8 cellular contexts compared by ENCODE assay signal in the genomic region with DNA sequence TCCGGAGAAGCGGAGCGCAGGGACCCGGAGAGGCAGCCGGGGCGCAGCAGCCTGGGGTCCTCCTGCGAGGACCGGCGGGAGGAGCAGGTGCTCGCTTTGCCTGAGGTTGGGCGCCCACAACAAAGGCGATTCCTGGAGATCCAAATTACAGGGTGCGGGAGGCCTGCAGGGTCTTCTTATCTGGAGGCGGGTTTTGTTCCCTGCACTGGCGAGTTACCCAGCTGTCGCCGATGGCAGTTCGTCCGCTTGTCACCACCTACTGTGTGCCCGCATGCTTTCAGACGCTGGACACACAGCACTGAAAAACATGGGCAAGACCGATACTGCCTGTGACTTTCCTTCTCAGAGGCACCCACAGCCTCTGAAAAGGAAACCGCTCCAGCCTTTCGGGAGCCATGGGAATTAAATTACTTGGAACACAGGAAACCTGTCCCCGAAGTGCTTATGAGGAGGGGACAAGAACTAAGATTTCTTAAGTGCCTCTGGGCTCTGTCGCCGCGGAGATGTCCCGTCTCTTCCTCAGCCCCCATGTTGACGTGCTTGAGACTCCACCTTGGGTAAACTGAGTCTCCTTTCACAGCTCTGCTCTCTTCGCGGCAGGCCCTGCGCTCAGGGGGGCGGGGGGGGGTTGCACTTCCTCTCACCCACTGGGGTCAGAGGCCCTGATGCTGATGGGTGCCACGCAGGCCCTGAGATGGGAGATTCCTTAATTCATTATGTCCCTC. TPM values are rescaled to one million over a fixed set of nuclear protein-coding genes. Genes with fewer than 3 reads are reported as not detected.
DNase-seq lines count a peak whose midpoint lies in the region; ATAC-seq and TF ChIP-seq lines count a peak whose summit lies in the region.

No MANE protein-coding gene starts in this region.

- ATAC-seq in Panc1 (no peak), GM21367 (IDR thresholded peaks at IDR 0.05; ENCODE audit: unreplicated experiment) (no peak)

- TF ChIP-seq CTCF in Panc1 (IDR thresholded peaks at IDR 0.05) (no peak), fibroblast of mammary gland (conservative IDR thresholded peaks at IDR 0.05; ENCODE audit: control insufficient read depth, insufficient read depth, low read depth, low read length) (no peak)

- POLR2A ChIA-PET in Panc1 (lab: Charles Lee): interaction anchor here (0.7 kb wide), 1 partner anchor 106 kb away, joined by 4 read pairs; no protein-coding TSS in a partner anchor

- H3K4me3 ChIP-seq in GM08714 (ENCODE audit: low read length) (peak overlapping the region; percentile 76; the same call in 1 of the 2 replicates), Panc1 (ENCODE audit: low read depth in 2 of 2, low read length in 2 of 2) (peak overlapping the region; percentile 57 to 85), fibroblast of mammary gland (ENCODE audit: control insufficient read depth, low read depth, low read length) (peak overlapping the region; percentile 41)

- BruUV-seq in Panc1 (replicated peaks; lab: Mats Ljungman, UMichigan): no TSS peak

- peak overlapping the region; percentile 68 for H3K27ac ChIP-seq in Panc1 (ENCODE audit: low read length)

- no peaks in the 10 kb centered on the region for H3K9me3 ChIP-seq in Panc1 (ENCODE audit: control insufficient read depth, insufficient read depth, low read depth, low read length)

- no peak for DNase-seq in Panc1 (ENCODE audit: low read depth, low spot score)
- DNase-seq in fibroblast of mammary gland (ENCODE audit: low read depth): no peak
- DNase-seq in posterior cingulate gyrus: peak in 6 of 10 donors; percentile 13 to 89 (median 55)
- no peak for DNase-seq in H4 (ENCODE audit: low spot score)
- DNase-seq in HCEC 1CT: no peak
- DNase-seq in pons (ENCODE audit: low spot score): no peak

- no peaks in the 10 kb centered on the region for H3K27me3 ChIP-seq in Panc1 (ENCODE audit: control insufficient read depth, insufficient read depth, low read length)

- H3K4me1 ChIP-seq in Panc1 (ENCODE audit: control insufficient read depth, insufficient read depth, low read length): peaks cover 15% of the 10 kb centered on the region

- in situ Hi-C loops in Panc1 (cut with HindIII; ENCODE audit: low pct_unique_long_range_greater_than_20kb, low sequenced_read_pairs): no loop called here

- peaks cover 4% of the 10 kb centered on the region; the same call in 1 of the 2 replicates for H3K36me3 ChIP-seq in Panc1 (ENCODE audit: control insufficient read depth, insufficient read depth, low read length)

- intact Hi-C loops in Panc1 (cut with micrococcal nuclease; ENCODE audit: unreplicated experiment) (loop anchor here (10.0 kb wide), 1 partner anchor 65 kb away; a partner anchor contains a TSS), posterior cingulate gyrus (cut with DNase I) (loop anchor here (2.0 kb wide), 1 partner anchor 43 kb away; a partner anchor contains a TSS)

- CTCF ChIA-PET in Panc1 (lab: Charles Lee): interaction anchor here (0.6 kb wide), 1 partner anchor 42 kb away, joined by 7 read pairs; no protein-coding TSS in a partner anchor

RNA-seq across cellular contexts. Expression of a gene that starts 1.3 kb away (rescaled TPM):
- total RNA-seq in Panc1 (2021; ENCODE audit: unreplicated experiment): 16.1 TPM
- 14.6 TPM for polyA plus RNA-seq in Panc1 (2012; ENCODE audit: insufficient read length)
- 5.6 and 6.3 TPM in 2 replicates for total RNA-seq in H4 (2014; rRNA removed; shearing (Covaris generic))

RNA-seq across cellular contexts. Expression of a gene that starts 43.4 kb away (rescaled TPM):
- total RNA-seq in Panc1 (2021; ENCODE audit: unreplicated experiment): 59.1 TPM
- 69.5 TPM for polyA plus RNA-seq in Panc1 (2012; ENCODE audit: insufficient read length)
- total RNA-seq in H4 (2014; rRNA removed; shearing (Covaris generic)): 13.1 and 14.4 TPM in 2 replicates

Comparison
In these comparisons a context has a peak if more than half of its experiments do, and no peak if none do; other contexts are left out.
1. DNase-seq: peak in posterior cingulate gyrus (6 of 10); none in Panc1 (single experiment), fibroblast of mammary gland (single experiment), H4 (single experiment), HCEC 1CT (single experiment) and pons (single experiment).
2. Peak in every context shown above with its lines, with median percentiles within 50 percentile points of each other: H3K4me3 ChIP-seq.